8 cellular contexts compared by ENCODE assay signal in genomic region chr17:72407336-72408121, GRCh38.
DNase-seq lines count a peak whose midpoint lies in the region; ATAC-seq and TF ChIP-seq lines count a peak whose summit lies in the region.

No MANE protein-coding gene starts in this region.

- H2AFZ ChIP-seq in OCI-LY7 (ENCODE audit: low read length): peak overlapping the region; percentile 22; the same call in 1 of the 2 replicates

- no peaks in the 10 kb centered on the region for H4K20me1 ChIP-seq in OCI-LY7 (ENCODE audit: insufficient read depth, low read length)

- intact Hi-C loops in OCI-LY7 (cut with micrococcal nuclease; ENCODE audit: unreplicated experiment): no loop called here
- intact Hi-C loops in testis (cut with DNase I; ENCODE audit: low total_unique reads): loop anchor here (10.0 kb wide), 1 partner anchor 53 kb away; no protein-coding TSS in a partner anchor

- no peaks in the 10 kb centered on the region for H3K9me3 ChIP-seq in OCI-LY7 (ENCODE audit: low read length)
- H3K9me3 ChIP-seq in testis: no peaks in the 10 kb centered on the region

- TF ChIP-seq CTCF in OCI-LY7 (conservative IDR thresholded peaks at IDR 0.05; ENCODE audit: low read length) (no peak), testis (IDR thresholded peaks at IDR 0.05) (no peak)

- TF ChIP-seq POLR2A in testis (IDR thresholded peaks at IDR 0.05): no peak

- H3K4me2 ChIP-seq in OCI-LY7 (ENCODE audit: low read length): peak overlapping the region; percentile 13

- H3K9me2 ChIP-seq in OCI-LY7 (ENCODE audit: insufficient read depth, low read length): no peaks in the 10 kb centered on the region

- H3K27me3 ChIP-seq in testis: no peaks in the 10 kb centered on the region

- WGBS in testis, 2 donors: 54 to 62% methylated on average over 8 of the region's 8 CpGs

- H3K4me1 ChIP-seq in OCI-LY7 (ENCODE audit: insufficient read depth, low read length, poor library complexity, severe bottlenecking): peaks cover 11% of the 10 kb centered on the region
- H3K4me1 ChIP-seq in testis: peaks cover 3% of the 10 kb centered on the region

- CTCF ChIA-PET in OCI-LY7 (lab: Charles Lee; ENCODE audit: unreplicated experiment): no interaction called here

- BruUV-seq in OCI-LY7 (replicated peaks; lab: Mats Ljungman, UMichigan): no TSS peak

- POLR2A ChIA-PET in OCI-LY7 (lab: Charles Lee): no interaction called here

- ATAC-seq in GM21528 (IDR thresholded peaks at IDR 0.05; ENCODE audit: low FRiP score, unreplicated experiment): peak; percentile 76
- peak; percentile 63 for ATAC-seq in esophagus mucosa

- H3K79me2 ChIP-seq in OCI-LY7 (ENCODE audit: insufficient read depth, low read depth, low read length): no peaks in the 10 kb centered on the region

- DNase-seq in DMS 273 treated with DMSO at 0.1 percent for 48 hours (lab: John Stamatoyannopoulos, UW) (peak; percentile 73), HPDE6-E6E7 (ENCODE audit: extremely low spot score) (peak; percentile 99), OCI-LY7 (ENCODE audit: low spot score) (peak; percentile 58), non-pigmented ciliary epithelial cell (ENCODE audit: low read depth) (peak; percentile 86), testis (no peak), activated gamma-delta T cell (lab: John Stamatoyannopoulos, UW) (no peak)

- H3K4me3 ChIP-seq in OCI-LY7 (ENCODE audit: low read depth, low read length, poor library complexity, severe bottlenecking): no peak overlapping the region
- no peak overlapping the region for H3K4me3 ChIP-seq in testis

- H3K27ac ChIP-seq in OCI-LY7 (ENCODE audit: low read depth, low read length, poor library complexity, severe bottlenecking) (no peak overlapping the region), testis (no peak overlapping the region)

- H3K36me3 ChIP-seq in OCI-LY7 (ENCODE audit: insufficient read depth, low read length): no peaks in the 10 kb centered on the region
- no peaks in the 10 kb centered on the region for H3K36me3 ChIP-seq in testis (ENCODE audit: low read depth, missing control alignments)

Comparison
In these comparisons a context has a peak if more than half of its experiments do, and no peak if none do; other contexts are left out.
1. DNase-seq: peak in DMS 273 treated with DMSO at 0.1 percent for 48 hours (single experiment), HPDE6-E6E7 (single experiment), OCI-LY7 (single experiment) and non-pigmented ciliary epithelial cell (single experiment); none in testis (single experiment) and activated gamma-delta T cell (single experiment).